In the genomic region with DNA sequence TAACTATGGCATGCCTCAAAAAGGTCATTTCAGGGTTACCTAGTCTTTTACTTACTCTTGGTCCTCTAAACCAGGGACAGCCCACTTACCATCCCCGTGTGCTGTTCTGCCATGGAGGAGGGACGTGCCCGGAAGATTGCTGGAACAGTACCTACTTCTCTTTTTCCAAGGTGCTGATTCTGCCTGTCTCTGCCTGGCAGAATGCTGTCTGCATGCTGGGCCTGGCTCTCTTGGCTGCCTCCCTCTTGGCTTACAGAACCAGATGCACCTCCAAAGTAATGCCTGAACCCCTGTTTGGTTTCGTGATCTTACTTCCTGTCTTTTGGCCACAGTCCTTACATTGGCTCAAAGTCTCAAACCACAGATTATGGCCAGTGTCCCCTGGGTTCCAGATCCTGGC, we compare ENCODE assay signal across 40 cellular contexts.
"Had no signal": no experiment of that assay in that cellular context is flagged by ENCODE, and none has a peak within 500 bp of the region (broad histone marks: within the 10 kb centered on the region; RNA-seq: fewer than 3 reads in every experiment).

No MANE protein-coding gene starts in this region.

- H3K36me3 Mint-ChIP-seq: activated CD4-positive, alpha-beta memory T cell treated with anti-CD3 and anti-CD28 coated beads for 36 hours; activated naive CD4-positive, alpha-beta T cell treated with anti-CD3 and anti-CD28 coated beads, Interleukin-2, amount 10 ng/mL, durations not matched to agents 7 days and 5 days; activated naive CD4-positive, alpha-beta T cell treated with anti-CD3 and anti-CD28 coated beads, Interleukin-2, amount 50 U/mL, for 24 hours; activated naive CD8-positive, alpha-beta T cell treated with anti-CD3 and anti-CD28 coated beads, Interleukin-2, amount 10 ng/mL, durations not matched to agents 7 days and 5 days had no signal

- H3K27ac ChIP-seq: body of pancreas, brain microvascular endothelial cell, breast epithelium, cardiac muscle cell, VCaP had no signal

- H3K36me3 ChIP-seq: brain microvascular endothelial cell, breast epithelium, cardiac muscle cell had no signal

- H3K27ac Mint-ChIP-seq: activated B cell treated with CpG ODN at 0.5 μM for 24 hours; activated CD4-positive, alpha-beta memory T cell treated with anti-CD3 and anti-CD28 coated beads for 36 hours; activated CD4-positive, alpha-beta T cell treated with anti-CD3 and anti-CD28 coated beads, Interleukin-2, amount 10 ng/mL, durations not matched to agents 24 days and 14 days; activated CD8-positive, alpha-beta T cell treated with anti-CD3 and anti-CD28 coated beads for 36 hours; activated naive CD4-positive, alpha-beta T cell treated with anti-CD3 and anti-CD28 coated beads, Interleukin-2, amount 10 ng/mL, durations not matched to agents 7 days and 5 days; activated naive CD4-positive, alpha-beta T cell treated with anti-CD3 and anti-CD28 coated beads, Interleukin-2, amount 50 U/mL, for 24 hours; activated naive CD8-positive, alpha-beta T cell; activated naive CD8-positive, alpha-beta T cell treated with anti-CD3 and anti-CD28 coated beads, Interleukin-2, amount 10 ng/mL, durations not matched to agents 7 days and 5 days; activated naive CD8-positive, alpha-beta T cell treated with anti-CD3 and anti-CD28 coated beads, Interleukin-2, amount 50 U/mL, for 24 hours; activated T-cell treated with anti-CD3 and anti-CD28 coated beads, Interleukin-2, amount 50 U/mL, for 72 hours; activated T-helper 1 cell treated with anti-CD3 and anti-CD28 coated beads, Interleukin-12 subunit alpha, Interleukin-12 subunit beta, Interleukin-2, Interleukin-4 antibody, amounts not matched to agents 30 ng/mL and 10 ng/mL and 1 ng/mL, durations not matched to agents 14 hours and 24 hours and 36 hours; activated T-helper 17 cell treated with anti-CD3 and anti-CD28 coated beads, Interleukin-2, amount 50 U/mL, for 72 hours; T-helper 1 cell treated with Interleukin-12 subunit alpha and Interleukin-12 subunit beta and Interleukin-4 antibody, amounts not matched to agents 30 μg/mL and 1 μg/mL, for 36 hours; T-helper 2 cell treated with Interferon-gamma antibody and Interleukin-4, amounts not matched to agents 5 μg/mL and 100 μg/mL, for 36 hours had no signal

- FAIRE-seq: astrocyte had no signal

- H3K4me1 ChIP-seq: body of pancreas, breast epithelium had no signal

- H3K27me3 ChIP-seq: body of pancreas, brain microvascular endothelial cell, cardiac muscle cell had no signal

- H3K9me3 Mint-ChIP-seq: activated B cell treated with CpG ODN at 0.5 μM for 24 hours; activated CD4-positive, alpha-beta memory T cell treated with anti-CD3 and anti-CD28 coated beads for 36 hours; activated CD4-positive, alpha-beta T cell treated with anti-CD3 and anti-CD28 coated beads, Interleukin-2, amount 10 ng/mL, durations not matched to agents 24 days and 14 days; activated CD8-positive, alpha-beta T cell treated with anti-CD3 and anti-CD28 coated beads for 36 hours; activated naive CD4-positive, alpha-beta T cell treated with anti-CD3 and anti-CD28 coated beads, Interleukin-2, amount 10 ng/mL, durations not matched to agents 7 days and 5 days; activated naive CD4-positive, alpha-beta T cell treated with anti-CD3 and anti-CD28 coated beads, Interleukin-2, amount 50 U/mL, for 24 hours; activated naive CD8-positive, alpha-beta T cell treated with anti-CD3 and anti-CD28 coated beads, Interleukin-2, amount 10 ng/mL, durations not matched to agents 7 days and 5 days; activated naive CD8-positive, alpha-beta T cell treated with anti-CD3 and anti-CD28 coated beads, Interleukin-2, amount 50 U/mL, for 24 hours; activated T-cell treated with anti-CD3 and anti-CD28 coated beads, Interleukin-2, amount 50 U/mL, for 4 hours; activated T-cell treated with anti-CD3 and anti-CD28 coated beads, Interleukin-2, amount 50 U/mL, for 72 hours; activated T-helper 1 cell treated with anti-CD3 and anti-CD28 coated beads, Interleukin-12 subunit alpha, Interleukin-12 subunit beta, Interleukin-2, Interleukin-4 antibody, amounts not matched to agents 30 ng/mL and 10 ng/mL and 1 ng/mL, durations not matched to agents 14 hours and 24 hours and 36 hours; activated T-helper 17 cell treated with anti-CD3 and anti-CD28 coated beads, Interleukin-2, amount 50 U/mL, for 72 hours; central memory CD8-positive, alpha-beta T cell; T-helper 1 cell treated with Interleukin-12 subunit alpha and Interleukin-12 subunit beta and Interleukin-4 antibody, amounts not matched to agents 30 μg/mL and 1 μg/mL, for 36 hours; T-helper 2 cell treated with Interferon-gamma antibody and Interleukin-4, amounts not matched to agents 5 μg/mL and 100 μg/mL, for 36 hours had no signal

- H3K9me3 ChIP-seq: body of pancreas, breast epithelium had no signal

- H3K4me3 ChIP-seq: body of pancreas, breast epithelium, cardiac muscle cell had no signal

- H3K27me3 Mint-ChIP-seq: activated naive CD4-positive, alpha-beta T cell treated with anti-CD3 and anti-CD28 coated beads, Interleukin-2, amount 10 ng/mL, durations not matched to agents 7 days and 5 days had no signal

- ATAC-seq: activated CD8-positive, alpha-beta T cell treated with anti-CD3 and anti-CD28 coated beads for 36 hours; activated naive CD8-positive, alpha-beta T cell treated with anti-CD3 and anti-CD28 coated beads, Interleukin-2, amount 50 U/mL, for 24 hours; activated T-cell treated with anti-CD3 and anti-CD28 coated beads, Interleukin-2, amount 50 U/mL, for 4 hours; activated T-cell treated with anti-CD3 and anti-CD28 coated beads, Interleukin-2, amount 50 U/mL, for 72 hours; activated T-helper 17 cell treated with anti-CD3 and anti-CD28 coated beads, Interleukin-2, amount 50 U/mL, for 72 hours; body of pancreas had no signal

- H3K4me3 Mint-ChIP-seq: activated B cell treated with CpG ODN at 0.5 μM for 24 hours; activated CD4-positive, alpha-beta memory T cell treated with anti-CD3 and anti-CD28 coated beads for 36 hours; activated CD4-positive, alpha-beta T cell treated with anti-CD3 and anti-CD28 coated beads, Interleukin-2, amount 10 ng/mL, durations not matched to agents 24 days and 14 days; activated CD8-positive, alpha-beta T cell treated with anti-CD3 and anti-CD28 coated beads for 36 hours; activated naive CD4-positive, alpha-beta T cell treated with anti-CD3 and anti-CD28 coated beads, Interleukin-2, amount 10 ng/mL, durations not matched to agents 7 days and 5 days; activated naive CD4-positive, alpha-beta T cell treated with anti-CD3 and anti-CD28 coated beads, Interleukin-2, amount 50 U/mL, for 24 hours; activated naive CD8-positive, alpha-beta T cell; activated naive CD8-positive, alpha-beta T cell treated with anti-CD3 and anti-CD28 coated beads, Interleukin-2, amount 10 ng/mL, durations not matched to agents 7 days and 5 days; activated naive CD8-positive, alpha-beta T cell treated with anti-CD3 and anti-CD28 coated beads, Interleukin-2, amount 50 U/mL, for 24 hours; activated T-cell treated with anti-CD3 and anti-CD28 coated beads, Interleukin-2, amount 50 U/mL, for 4 hours; activated T-cell treated with anti-CD3 and anti-CD28 coated beads, Interleukin-2, amount 50 U/mL, for 72 hours; activated T-helper 1 cell treated with anti-CD3 and anti-CD28 coated beads, Interleukin-12 subunit alpha, Interleukin-12 subunit beta, Interleukin-2, Interleukin-4 antibody, amounts not matched to agents 30 ng/mL and 10 ng/mL and 1 ng/mL, durations not matched to agents 14 hours and 24 hours and 36 hours; activated T-helper 17 cell treated with anti-CD3 and anti-CD28 coated beads, Interleukin-2, amount 50 U/mL, for 72 hours; central memory CD8-positive, alpha-beta T cell; T-helper 1 cell treated with Interleukin-12 subunit alpha and Interleukin-12 subunit beta and Interleukin-4 antibody, amounts not matched to agents 30 μg/mL and 1 μg/mL, for 36 hours; T-helper 2 cell treated with Interferon-gamma antibody and Interleukin-4, amounts not matched to agents 5 μg/mL and 100 μg/mL, for 36 hours had no signal

- H3K4me1 Mint-ChIP-seq: activated B cell treated with CpG ODN at 0.5 μM for 24 hours; activated CD4-positive, alpha-beta T cell treated with anti-CD3 and anti-CD28 coated beads, Interleukin-2, amount 10 ng/mL, durations not matched to agents 24 days and 14 days; activated naive CD4-positive, alpha-beta T cell treated with anti-CD3 and anti-CD28 coated beads, Interleukin-2, amount 10 ng/mL, durations not matched to agents 7 days and 5 days; activated naive CD4-positive, alpha-beta T cell treated with anti-CD3 and anti-CD28 coated beads, Interleukin-2, amount 50 U/mL, for 24 hours; activated naive CD8-positive, alpha-beta T cell treated with anti-CD3 and anti-CD28 coated beads, Interleukin-2, amount 10 ng/mL, durations not matched to agents 7 days and 5 days; activated naive CD8-positive, alpha-beta T cell treated with anti-CD3 and anti-CD28 coated beads, Interleukin-2, amount 50 U/mL, for 24 hours; activated T-helper 17 cell treated with anti-CD3 and anti-CD28 coated beads, Interleukin-2, amount 50 U/mL, for 72 hours; central memory CD8-positive, alpha-beta T cell had no signal

- DNase-seq: activated B cell treated with CpG ODN at 0.5 μM for 24 hours; activated CD4-positive, alpha-beta memory T cell treated with anti-CD3 and anti-CD28 coated beads for 36 hours; activated CD4-positive, alpha-beta T cell treated with anti-CD3 and anti-CD28 coated beads for 4 hours; activated CD4-positive, alpha-beta T cell treated with anti-CD3 and anti-CD28 coated beads, Interleukin-2, amount 10 ng/mL, durations not matched to agents 24 days and 14 days; activated CD4-positive, alpha-beta T cell treated with anti-CD3 and anti-CD28 coated beads, Interleukin-2, amount 50 U/mL, for 1 hour; activated CD4-positive, alpha-beta T cell treated with anti-CD3 and anti-CD28 coated beads, Interleukin-2, amount 50 U/mL, for 4 hours; activated CD4-positive, CD25-positive, alpha-beta regulatory T cell treated with anti-CD3 and anti-CD28 coated beads, Interleukin-2, amount 50 U/mL, for 72 hours; activated CD8-positive, alpha-beta memory T cell treated with anti-CD3 and anti-CD28 coated beads, Interleukin-2, amount 50 U/mL, for 4 hours; activated CD8-positive, alpha-beta T cell treated with anti-CD3 and anti-CD28 coated beads for 36 hours; activated effector memory CD4-positive, alpha-beta T cell treated with anti-CD3 and anti-CD28 coated beads, Interleukin-2, amount 50 U/mL, for 16 hours; activated gamma-delta T cell treated with Interleukin-2 at 50 U/mL for 16 hours; activated naive CD4-positive, alpha-beta T cell; activated naive CD4-positive, alpha-beta T cell treated with anti-CD3 and anti-CD28 coated beads, Interleukin-2, amount 10 ng/mL, durations not matched to agents 7 days and 5 days; activated naive CD8-positive, alpha-beta T cell treated with anti-CD3 and anti-CD28 coated beads, Interleukin-2, amount 10 ng/mL, durations not matched to agents 7 days and 5 days; activated naive CD8-positive, alpha-beta T cell treated with anti-CD3 and anti-CD28 coated beads, Interleukin-2, amount 50 U/mL, for 24 hours; activated T-cell treated with anti-CD3 and anti-CD28 coated beads for 4 hours; activated T-cell treated with anti-CD3 and anti-CD28 coated beads, Interleukin-2, amount 50 U/mL, for 1 hour; activated T-cell treated with anti-CD3 and anti-CD28 coated beads, Interleukin-2, amount 50 U/mL, for 4 hours; activated T-cell treated with anti-CD3 and anti-CD28 coated beads, Interleukin-2, amount 50 U/mL, for 72 hours; amygdala; anterior cingulate cortex; body of pancreas; brain microvascular endothelial cell; caudate nucleus; cerebellar nuclear complex; SW 1271; T-helper 1 cell; T-helper 2 cell; T-helper 9 cell had no signal
